8 cellular contexts compared by ENCODE assay signal in genomic region chr9:124342946-124343485, GRCh38.
DNase-seq lines count a peak whose midpoint lies in the region; ATAC-seq lines count a peak whose summit lies in the region.

No MANE protein-coding gene starts in this region.

- ATAC-seq in HG02759 (IDR thresholded peaks at IDR 0.05; ENCODE audit: unreplicated experiment) (no peak), HG03442 (IDR thresholded peaks at IDR 0.05; ENCODE audit: unreplicated experiment) (no peak)

- H3K4me3 ChIP-seq in skin epidermis, result no peak overlapping the region

- peak; percentile 29 to 63 for DNase-seq in NCI-H2081 (lab: John Stamatoyannopoulos, UW)
- no peak for DNase-seq in NCI-H2081 treated with DMSO at 0.1 percent for 48 hours (lab: John Stamatoyannopoulos, UW)
- DNase-seq in amniotic epithelial cell (ENCODE audit: low read depth), result peak; percentile 74
- DNase-seq in hypothalamus (lab: John Stamatoyannopoulos, UW), result peak in 42 of 51 donors; percentile 9 to 85 (median 64)
- DNase-seq in germinal center (ENCODE audit: low spot score), result no peak

- H3K27ac ChIP-seq in skin epidermis, result peak overlapping the region in 16 of 21 experiments; percentile 12 to 67 (median 46)

Comparison
In these comparisons a context has a peak if more than half of its experiments do, and no peak if none do; other contexts are left out.
1. DNase-seq: peak in NCI-H2081 (2 of 2), amniotic epithelial cell (single experiment) and hypothalamus (42 of 51); none in NCI-H2081 treated with DMSO at 0.1 percent for 48 hours (single experiment) and germinal center (single experiment).